In genomic region chr9:112029921-112030444, GRCh38 we compare ENCODE assay signal across 1 cellular context.
TF ChIP-seq lines count a peak whose summit lies in the region.

No MANE protein-coding gene starts in this region.

TF ChIP-seq in IMR-90, 13 proteins besides CTCF, POLR2A, EP300 and RAD21 (continued from another document):
- TF ChIP-seq USF2 (IDR thresholded peaks at IDR 0.05; ENCODE audit: low read depth, low read length) (no peak), RCOR1 (IDR thresholded peaks at IDR 0.05; ENCODE audit: insufficient replicate concordance, low read length) (peak; percentile 9), CEBPB (IDR thresholded peaks at IDR 0.05; ENCODE audit: low read depth, low read length) (peak; percentile 79)
TF ChIP-seq in IMR-90: peak in this region for 2.
